9 cellular contexts compared by ENCODE assay signal in the genomic region with DNA sequence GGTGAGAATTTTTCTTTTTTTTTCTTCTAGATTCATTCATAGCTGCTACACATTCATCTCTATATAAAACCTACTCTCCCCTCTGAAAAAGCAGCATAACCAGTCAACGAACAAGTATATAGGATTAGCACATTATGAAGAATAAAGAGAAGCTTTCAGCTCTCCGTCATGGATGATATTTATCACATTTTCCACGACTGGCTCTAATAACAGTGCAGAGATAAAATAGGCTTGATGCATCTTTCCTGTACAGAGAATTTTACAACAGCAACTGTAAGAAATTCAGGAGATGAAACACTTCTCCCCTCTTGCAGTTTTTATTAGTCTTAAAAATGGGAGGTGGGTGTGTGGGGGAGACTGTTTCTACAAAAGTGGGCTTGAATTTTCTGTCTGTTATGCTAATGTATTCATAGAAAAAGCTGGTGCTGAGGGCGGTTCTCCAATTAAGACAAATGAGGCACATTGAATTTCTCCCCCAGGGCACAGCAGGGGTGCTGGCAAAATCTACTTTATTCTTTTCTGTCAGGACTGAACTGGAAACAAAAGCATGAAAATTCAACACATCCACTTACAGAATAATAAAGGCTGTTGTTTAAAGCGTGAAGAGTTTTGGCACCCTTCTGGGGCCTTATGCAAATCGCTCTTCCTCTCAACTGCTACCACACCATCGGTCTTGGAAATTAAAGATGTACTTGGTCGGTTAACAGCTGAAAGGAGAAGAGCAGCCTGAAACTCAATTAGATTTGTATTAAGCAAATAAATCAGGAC.
DNase-seq lines count a peak whose midpoint lies in the region; ATAC-seq and TF ChIP-seq lines count a peak whose summit lies in the region.
"Had no signal": no experiment of that assay in that cellular context is flagged by ENCODE, and none has a peak within 500 bp of the region (broad histone marks: within the 10 kb centered on the region; RNA-seq: fewer than 3 reads in every experiment).

No MANE protein-coding gene starts in this region.

- TF ChIP-seq CTCF in Panc1 (IDR thresholded peaks at IDR 0.05) = no peak

- POLR2A ChIA-PET in Panc1 (lab: Charles Lee) = no interaction called here

- peak overlapping the region; percentile 61 for H3K27ac Mint-ChIP-seq in stimulated activated memory B cell treated with anti-CD40 and anti-IgM and Interleukin-4, amounts not matched to agents 10 μg/mL and 1 μg/mL and 100 μg/mL, for 72 hours
- no peak overlapping the region for H3K27ac Mint-ChIP-seq in activated naive CD4-positive, alpha-beta T cell treated with anti-CD3 and anti-CD28 coated beads, Interleukin-2, amount 10 ng/mL, durations not matched to agents 7 days and 5 days

- H3K36me3 ChIP-seq in Panc1 (ENCODE audit: control insufficient read depth, insufficient read depth, low read length) = no peaks in the 10 kb centered on the region
- H3K36me3 ChIP-seq: SJCRH30 had no signal

- no peaks in the 10 kb centered on the region; the same call in 1 of the 2 replicates for H3K9me3 ChIP-seq in Panc1 (ENCODE audit: control insufficient read depth, insufficient read depth, low read depth, low read length)

- H3K27me3 Mint-ChIP-seq in stimulated activated memory B cell treated with anti-CD40 and anti-IgM and Interleukin-4, amounts not matched to agents 10 μg/mL and 1 μg/mL and 100 μg/mL, for 72 hours = no peaks in the 10 kb centered on the region
- H3K27me3 Mint-ChIP-seq in activated naive CD4-positive, alpha-beta T cell treated with anti-CD3 and anti-CD28 coated beads, Interleukin-2, amount 10 ng/mL, durations not matched to agents 7 days and 5 days = no peaks in the 10 kb centered on the region

- H3K4me3 ChIP-seq in Panc1 (ENCODE audit: low read depth in 2 of 2, low read length in 2 of 2) = no peak overlapping the region
- H3K4me3 ChIP-seq: SJCRH30 had no signal

- in situ Hi-C loops in Panc1 (cut with HindIII; ENCODE audit: low pct_unique_long_range_greater_than_20kb, low sequenced_read_pairs) = no loop called here

- peak overlapping the region; percentile 30; the same call in 1 of the 2 replicates for H3K27ac ChIP-seq in Panc1 (ENCODE audit: low read length)
- H3K27ac ChIP-seq: SJCRH30 had no signal

- no TSS peak for BruUV-seq in Panc1 (replicated peaks; lab: Mats Ljungman, UMichigan)

- ATAC-seq in HG03103 (IDR thresholded peaks at IDR 0.05; ENCODE audit: low read depth, unreplicated experiment) (peak; percentile 96), Panc1 (no peak)
- peak; percentile 89 for ATAC-seq in stimulated activated memory B cell treated with anti-CD40 and anti-IgM and Interleukin-4, amounts not matched to agents 10 μg/mL and 1 μg/mL and 100 μg/mL, for 72 hours

- no peaks in the 10 kb centered on the region for H3K27me3 ChIP-seq in Panc1 (ENCODE audit: control insufficient read depth, insufficient read depth, low read length)
- H3K27me3 ChIP-seq: SJCRH30 had no signal

- CTCF ChIA-PET in Panc1 (lab: Charles Lee) = no interaction called here
- CTCF ChIA-PET in activated naive CD4-positive, alpha-beta T cell treated with anti-CD3 and anti-CD28 coated beads, Interleukin-2, amount 10 ng/mL, durations not matched to agents 7 days and 5 days (lab: Charles Lee) = no interaction called here

- H3K36me3 Mint-ChIP-seq in stimulated activated memory B cell treated with anti-CD40 and anti-IgM and Interleukin-4, amounts not matched to agents 10 μg/mL and 1 μg/mL and 100 μg/mL, for 72 hours = peaks cover 12% of the 10 kb centered on the region
- no peaks in the 10 kb centered on the region for H3K36me3 Mint-ChIP-seq in activated naive CD4-positive, alpha-beta T cell treated with anti-CD3 and anti-CD28 coated beads, Interleukin-2, amount 10 ng/mL, durations not matched to agents 7 days and 5 days

- peaks cover 6% of the 10 kb centered on the region; the same call in 1 of the 2 replicates for H3K4me1 ChIP-seq in Panc1 (ENCODE audit: control insufficient read depth, insufficient read depth, low read length)

- H3K4me1 Mint-ChIP-seq in stimulated activated memory B cell treated with anti-CD40 and anti-IgM and Interleukin-4, amounts not matched to agents 10 μg/mL and 1 μg/mL and 100 μg/mL, for 72 hours = peaks cover 49% of the 10 kb centered on the region
- no peaks in the 10 kb centered on the region for H3K4me1 Mint-ChIP-seq in activated naive CD4-positive, alpha-beta T cell treated with anti-CD3 and anti-CD28 coated beads, Interleukin-2, amount 10 ng/mL, durations not matched to agents 7 days and 5 days

- no peak overlapping the region for H3K4me3 Mint-ChIP-seq in stimulated activated memory B cell treated with anti-CD40 and anti-IgM and Interleukin-4, amounts not matched to agents 10 μg/mL and 1 μg/mL and 100 μg/mL, for 72 hours
- no peak overlapping the region for H3K4me3 Mint-ChIP-seq in activated naive CD4-positive, alpha-beta T cell treated with anti-CD3 and anti-CD28 coated beads, Interleukin-2, amount 10 ng/mL, durations not matched to agents 7 days and 5 days

- DNase-seq in DMS 273 (lab: John Stamatoyannopoulos, UW; ENCODE audit: unreplicated experiment) (peak; percentile 32), DMS 273 treated with DMSO at 0.1 percent for 48 hours (lab: John Stamatoyannopoulos, UW) (no peak), Panc1 (ENCODE audit: low read depth, low spot score) (no peak), DMS153 treated with DMSO at 0.1 percent for 48 hours (lab: John Stamatoyannopoulos, UW; ENCODE audit: unreplicated experiment) (no peak)
- no peak for DNase-seq in activated naive CD4-positive, alpha-beta T cell treated with anti-CD3 and anti-CD28 coated beads, Interleukin-2, amount 10 ng/mL, durations not matched to agents 7 days and 5 days
- DNase-seq in activated CD4-positive, CD25-positive, alpha-beta regulatory T cell treated with anti-CD3 and anti-CD28 coated beads, Interleukin-2, amount 50 U/mL, for 72 hours = no peak

- intact Hi-C loops in Panc1 (cut with micrococcal nuclease; ENCODE audit: unreplicated experiment) = no loop called here

- peaks cover 4% of the 10 kb centered on the region for H3K9me3 Mint-ChIP-seq in stimulated activated memory B cell treated with anti-CD40 and anti-IgM and Interleukin-4, amounts not matched to agents 10 μg/mL and 1 μg/mL and 100 μg/mL, for 72 hours
- peaks cover 15% of the 10 kb centered on the region for H3K9me3 Mint-ChIP-seq in activated naive CD4-positive, alpha-beta T cell treated with anti-CD3 and anti-CD28 coated beads, Interleukin-2, amount 10 ng/mL, durations not matched to agents 7 days and 5 days
